Comparison of ENCODE assay signal across 1 cellular context in the genomic region with DNA sequence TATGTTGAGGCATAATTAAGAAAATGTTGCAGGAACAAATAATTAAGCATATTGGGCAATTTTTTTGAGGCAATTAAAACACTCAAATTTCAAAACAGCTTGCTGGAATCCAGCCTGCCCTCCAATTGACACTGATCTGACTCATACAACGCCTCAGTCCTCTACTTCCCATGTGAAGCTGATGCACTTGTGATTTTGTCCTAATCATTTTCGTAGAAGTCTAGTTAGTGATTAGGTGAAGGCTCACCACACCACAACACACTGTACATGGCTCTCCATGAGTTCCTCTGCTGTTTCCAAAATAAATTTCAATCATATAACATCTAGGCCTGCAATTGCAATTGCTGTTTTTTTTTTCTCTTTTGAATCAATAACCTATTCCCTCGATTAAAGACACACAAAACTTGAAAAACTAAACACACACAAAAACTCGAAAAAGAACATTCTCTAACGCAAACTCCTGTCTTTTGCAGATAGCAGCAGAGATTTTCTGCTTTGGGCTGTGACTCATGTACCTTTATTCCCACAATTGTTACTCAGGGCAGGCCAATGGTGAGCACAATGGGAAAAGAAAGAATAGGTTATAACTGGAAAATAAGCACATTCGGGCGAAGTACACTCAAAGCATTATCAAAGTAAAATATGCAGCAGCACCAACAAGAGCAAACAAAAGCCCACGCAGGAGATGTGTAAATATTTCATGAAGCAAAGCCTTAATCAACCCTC.
TF ChIP-seq lines count a peak whose summit lies in the region.

No MANE protein-coding gene starts in this region.

TF ChIP-seq in endothelial cell of umbilical vein, 7 proteins besides CTCF, POLR2A, EP300 and RAD21 (continued from another document):
- TF ChIP-seq, protein P1, sequence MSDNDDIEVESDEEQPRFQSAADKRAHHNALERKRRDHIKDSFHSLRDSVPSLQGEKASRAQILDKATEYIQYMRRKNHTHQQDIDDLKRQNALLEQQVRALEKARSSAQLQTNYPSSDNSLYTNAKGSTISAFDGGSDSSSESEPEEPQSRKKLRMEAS (IDR thresholded peaks at IDR 0.05; ENCODE audit: insufficient read depth, insufficient read length) = no peak
